In genomic region chr20:63697868-63698545, GRCh38 we compare ENCODE assay signal across 10 cellular contexts. TPM values are rescaled to one million over a fixed set of nuclear protein-coding genes. Genes with fewer than 3 reads are reported as not detected.
DNase-seq lines count a peak whose midpoint lies in the region; ATAC-seq and TF ChIP-seq lines count a peak whose summit lies in the region.
"Had no signal": no experiment of that assay in that cellular context is flagged by ENCODE, and none has a peak within 500 bp of the region (broad histone marks: within the 10 kb centered on the region; RNA-seq: fewer than 3 reads in every experiment).

No MANE protein-coding gene starts in this region.

- no TSS peak for BruUV-seq in A673 (replicated peaks; lab: Mats Ljungman, UMichigan)

- H3K27ac ChIP-seq in right atrium auricular region = peak overlapping the region in 1 of 2 donors; percentile 56
- H3K27ac ChIP-seq in left ventricle myocardium inferior (replicated peaks) = peak overlapping the region; percentile 53
- H3K27ac ChIP-seq in aorta (ENCODE audit: low read depth in 1 of 2, low read length in 2 of 2) = no peak overlapping the region
- no peak overlapping the region for H3K27ac ChIP-seq in uterus
- no peak overlapping the region for H3K27ac ChIP-seq in A673 (ENCODE audit: low read depth, low read length, poor library complexity, severe bottlenecking)

- H3K27me3 ChIP-seq in right atrium auricular region (no peaks in the 10 kb centered on the region), left ventricle myocardium inferior (ENCODE audit: low read depth) (no peaks in the 10 kb centered on the region), aorta (ENCODE audit: control insufficient read depth in 1 of 2, insufficient read depth in 2 of 2, low read length in 1 of 2) (no peaks in the 10 kb centered on the region), uterus (no peaks in the 10 kb centered on the region), A673 (replicated peaks; ENCODE audit: insufficient read depth, low read depth, low read length, poor library complexity) (no peaks in the 10 kb centered on the region)
- H3K27me3 ChIP-seq: esophagus squamous epithelium had no signal

- TF ChIP-seq CTCF in right atrium auricular region (IDR thresholded peaks at IDR 0.05) = no peak
- TF ChIP-seq CTCF in left ventricle myocardium inferior (IDR thresholded peaks at IDR 0.05; ENCODE audit: borderline replicate concordance) = no peak
- TF ChIP-seq CTCF in uterus (IDR thresholded peaks at IDR 0.05) = no peak
- no peak for TF ChIP-seq CTCF in A673 (conservative IDR thresholded peaks at IDR 0.05; ENCODE audit: low read depth, low read length)

- H3K4me1 ChIP-seq in right atrium auricular region (peaks cover 0 to 52% of the 10 kb centered on the region in 2 donors), left ventricle myocardium inferior (peaks cover 70% of the 10 kb centered on the region), aorta (ENCODE audit: control insufficient read depth in 1 of 2, insufficient read depth in 2 of 2, low read length in 2 of 2) (no peaks in the 10 kb centered on the region), uterus (peaks cover 0 to 8% of the 10 kb centered on the region in 2 donors), A673 (ENCODE audit: insufficient read depth, low read length, poor library complexity, severe bottlenecking) (peaks cover 16% of the 10 kb centered on the region)

- H3K9me3 ChIP-seq in right atrium auricular region (no peaks in the 10 kb centered on the region), left ventricle myocardium inferior (replicated peaks) (no peaks in the 10 kb centered on the region), aorta (ENCODE audit: control insufficient read depth, low read length) (no peaks in the 10 kb centered on the region), uterus (no peaks in the 10 kb centered on the region), A673 (ENCODE audit: low read depth, low read length, poor library complexity, severe bottlenecking) (no peaks in the 10 kb centered on the region)
- H3K9me3 ChIP-seq: esophagus squamous epithelium had no signal

- intact Hi-C loops in Right ventricle myocardium superior (cut with DNase I) = no loop called here
- intact Hi-C loops in left ventricle myocardium inferior (cut with micrococcal nuclease) = no loop called here
- intact Hi-C loops in aorta (cut with DNase I) = no loop called here
- intact Hi-C loops in uterus (cut with DNase I; ENCODE audit: low total_unique reads) = no loop called here
- intact Hi-C loops in A673 (cut with micrococcal nuclease; ENCODE audit: unreplicated experiment) = no loop called here

- DNase-seq in Right ventricle myocardium superior (peak; percentile 40), right atrium auricular region (ENCODE audit: low spot score) (no peak), left ventricle myocardium inferior (no peak), aorta (peak; percentile 60 to 75), uterus (no peak), A673 (ENCODE audit: low spot score) (no peak)
- DNase-seq: esophagus squamous epithelium; NCI-H2227 treated with DMSO at 0.1 percent for 48 hours; stimulated activated CD4-positive, alpha-beta T cell treated with anti-CD3 and anti-CD28 coated beads, Interleukin-1b, Interleukin-23, amount 100 ng/mL, for 48 hours had no signal

- TF ChIP-seq POLR2A in uterus (IDR thresholded peaks at IDR 0.05) = no peak

- H3K36me3 ChIP-seq in right atrium auricular region (peaks cover 14% of the 10 kb centered on the region), left ventricle myocardium inferior (peaks cover 14% of the 10 kb centered on the region), aorta (ENCODE audit: control insufficient read depth in 1 of 2, insufficient read depth in 2 of 2, low read length in 1 of 2) (no peaks in the 10 kb centered on the region), uterus (no peaks in the 10 kb centered on the region), A673 (ENCODE audit: insufficient read depth, low read length, poor library complexity, severe bottlenecking) (peaks cover 10% of the 10 kb centered on the region)

- CTCF ChIA-PET in A673 (lab: Charles Lee) = no interaction called here

- POLR2A ChIA-PET in A673 (lab: Charles Lee; ENCODE audit: low non-redundant PET) = interaction anchor here (0.7 kb wide), 1 partner anchor 275 kb away, joined by 3 read pairs; no protein-coding TSS in a partner anchor

- 85 to 87% methylated on average over 40 of the region's 40 CpGs for WGBS in aorta, 2 donors

- ATAC-seq in Right ventricle myocardium superior (ENCODE audit: poor library complexity) = no peak
- ATAC-seq in aorta (ENCODE audit: low FRiP score) = no peak

- H3K4me3 ChIP-seq in right atrium auricular region (no peak overlapping the region), left ventricle myocardium inferior (no peak overlapping the region), aorta (ENCODE audit: low read length in 2 of 2) (no peak overlapping the region), uterus (no peak overlapping the region), A673 (ENCODE audit: low read depth, low read length, poor library complexity, severe bottlenecking) (no peak overlapping the region)

RNA-seq across cellular contexts. Expression of gene TNFRSF6B, which starts 1.6 kb away (rescaled TPM):
- 0.32 TPM for total RNA-seq in Right ventricle myocardium superior
- total RNA-seq in right atrium auricular region = 1 to 10 TPM; 1.2 to 3.8 TPM
- total RNA-seq in left ventricle myocardium inferior = 0.27 TPM
- 10 to 100 TPM in 1 of 2 donors, 1 to 10 TPM in 1; 5.9 to 11.5 TPM for total RNA-seq in aorta
- polyA plus RNA-seq in aorta = 10 to 100 TPM in 1 of 2 donors, 1 to 10 TPM in 1; 2.1 to 73.9 TPM
- 1 to 10 TPM in 1 of 4 donors, under 1 TPM in 1, not detected in 2; 0.83 to 4.1 TPM for total RNA-seq in uterus
- not detected in 2 replicates for total RNA-seq in A673 (2021)
- total RNA-seq: T-helper 1 cell treated with Interleukin-12 subunit alpha and Interleukin-12 subunit beta and Interleukin-4 antibody, amounts not matched to agents 30 ng/mL and 1 ng/mL, for 36 hours had no signal

RNA-seq across cellular contexts. Expression of gene ARFRP1, which starts 9.8 kb away (rescaled TPM):
- total RNA-seq in Right ventricle myocardium superior (32.2 TPM), right atrium auricular region (10 to 100 TPM; 33.5 to 39.4 TPM), left ventricle myocardium inferior (37.1 TPM), aorta (10 to 100 TPM; 46.3 to 51.7 TPM), uterus (10 to 100 TPM; 26.1 to 59.8 (median 33.5) TPM), A673 (2021) (38.9 and 41.1 TPM in 2 replicates)
- 10 to 100 TPM; 28.9 to 76.2 TPM for polyA plus RNA-seq in aorta

RNA-seq across cellular contexts. Expression of gene ZGPAT, which starts 9.8 kb away (rescaled TPM):
- total RNA-seq in Right ventricle myocardium superior = 16.0 TPM
- 10 to 100 TPM; 11.9 to 15.1 TPM for total RNA-seq in right atrium auricular region
- 15.8 TPM for total RNA-seq in left ventricle myocardium inferior
- total RNA-seq in aorta = 10 to 100 TPM; 20.8 to 28.6 TPM
- polyA plus RNA-seq in aorta = 10 to 100 TPM; 22.5 to 49.5 TPM
- 10 to 100 TPM in 3 of 4 donors, 1 to 10 TPM in 1; 1.5 to 37.9 (median 15.3) TPM for total RNA-seq in uterus
- total RNA-seq in A673 (2021) = 28.2 and 28.3 TPM in 2 replicates

RNA-seq across cellular contexts. Expression of gene LIME1, which starts 38.5 kb away (rescaled TPM):
- 1.6 TPM for total RNA-seq in Right ventricle myocardium superior
- 1 to 10 TPM; 2.4 to 2.5 TPM for total RNA-seq in right atrium auricular region
- total RNA-seq in left ventricle myocardium inferior = 3.4 TPM
- total RNA-seq in aorta = 1 to 10 TPM; 6.5 to 7.4 TPM
- 10 to 100 TPM in 1 of 2 donors, 1 to 10 TPM in 1; 9.9 to 57.6 TPM for polyA plus RNA-seq in aorta
- total RNA-seq in uterus = 10 to 100 TPM in 1 of 4 donors, 1 to 10 TPM in 3; 2.6 to 10.5 (median 8.4) TPM
- 15.1 and 16.3 TPM in 2 replicates for total RNA-seq in A673 (2021)

RNA-seq across cellular contexts. Expression of gene RTEL1, which starts 39.9 kb away (rescaled TPM):
- total RNA-seq in Right ventricle myocardium superior (7.3 TPM), right atrium auricular region (1 to 10 TPM; 4.8 to 9.2 TPM), left ventricle myocardium inferior (9.6 TPM), aorta (10 to 100 TPM; 35.5 to 43.0 TPM), uterus (10 to 100 TPM; 17.4 to 56.5 (median 26.6) TPM), A673 (2021) (45.6 and 47.8 TPM in 2 replicates)
- polyA plus RNA-seq in aorta = 100 to 1,000 TPM in 1 of 2 donors, 1 to 10 TPM in 1; 6.8 to 114 TPM

Comparison
In these comparisons a context has a peak if more than half of its experiments do, and no peak if none do; other contexts are left out.
1. DNase-seq: peak in Right ventricle myocardium superior (single experiment) and aorta (2 of 2); none in right atrium auricular region (single experiment), left ventricle myocardium inferior (single experiment), uterus (0 of 2) and A673 (single experiment).